Comparison of ENCODE assay signal across 24 cellular contexts in genomic region chr6:5257400-5257799, GRCh38.
"Had no signal": no experiment of that assay in that cellular context is flagged by ENCODE, and none has a peak within 500 bp of the region (broad histone marks: within the 10 kb centered on the region; RNA-seq: fewer than 3 reads in every experiment).

No MANE protein-coding gene starts in this region.

- H3K9me3 Mint-ChIP-seq: activated naive CD4-positive, alpha-beta T cell treated with anti-CD3 and anti-CD28 coated beads, Interleukin-2, amount 10 ng/mL, durations not matched to agents 7 days and 5 days; activated T-cell treated with anti-CD3 and anti-CD28 coated beads, Interleukin-2, amount 50 U/mL, for 4 hours; activated T-helper 1 cell treated with anti-CD3 and anti-CD28 coated beads, Interleukin-12 subunit alpha, Interleukin-12 subunit beta, Interleukin-2, Interleukin-4 antibody, amounts not matched to agents 30 ng/mL and 10 ng/mL and 1 ng/mL, durations not matched to agents 14 hours and 24 hours and 36 hours; T-helper 1 cell treated with Interleukin-12 subunit alpha and Interleukin-12 subunit beta and Interleukin-4 antibody, amounts not matched to agents 30 μg/mL and 1 μg/mL, for 36 hours; T-helper 2 cell treated with Interferon-gamma antibody and Interleukin-4, amounts not matched to agents 5 μg/mL and 100 μg/mL, for 36 hours had no signal

- H3K4me3 Mint-ChIP-seq: activated naive CD4-positive, alpha-beta T cell treated with anti-CD3 and anti-CD28 coated beads, Interleukin-2, amount 10 ng/mL, durations not matched to agents 7 days and 5 days; activated T-cell treated with anti-CD3 and anti-CD28 coated beads, Interleukin-2, amount 50 U/mL, for 4 hours; activated T-helper 1 cell treated with anti-CD3 and anti-CD28 coated beads, Interleukin-12 subunit alpha, Interleukin-12 subunit beta, Interleukin-2, Interleukin-4 antibody, amounts not matched to agents 30 ng/mL and 10 ng/mL and 1 ng/mL, durations not matched to agents 14 hours and 24 hours and 36 hours; T-helper 1 cell treated with Interleukin-12 subunit alpha and Interleukin-12 subunit beta and Interleukin-4 antibody, amounts not matched to agents 30 μg/mL and 1 μg/mL, for 36 hours; T-helper 2 cell treated with Interferon-gamma antibody and Interleukin-4, amounts not matched to agents 5 μg/mL and 100 μg/mL, for 36 hours had no signal

- H3K27me3 Mint-ChIP-seq: activated naive CD4-positive, alpha-beta T cell treated with anti-CD3 and anti-CD28 coated beads, Interleukin-2, amount 10 ng/mL, durations not matched to agents 7 days and 5 days had no signal

- DNase-seq: activated CD4-positive, alpha-beta T cell treated with anti-CD3 and anti-CD28 coated beads, Interleukin-2, amount 50 U/mL, for 4 hours; activated effector memory CD4-positive, alpha-beta T cell treated with Interleukin-2 at 50 U/mL for 16 hours; activated naive CD4-positive, alpha-beta T cell treated with anti-CD3 and anti-CD28 coated beads, Interleukin-2, amount 10 ng/mL, durations not matched to agents 7 days and 5 days; activated T-cell treated with anti-CD3 and anti-CD28 coated beads for 4 hours; activated T-cell treated with anti-CD3 and anti-CD28 coated beads, Interleukin-2, amount 50 U/mL, for 4 hours; anterior cingulate cortex; caudate nucleus; cerebellar nuclear complex; NCI-H1105; NCI-H1436; NCI-H1694 treated with DMSO at 0.1 percent for 48 hours; NCI-H2029; NCI-H345; NCI-H524 treated with DMSO at 0.1 percent for 48 hours; NK-92 treated with Interleukin-12 subunit alpha and Interleukin-12 subunit beta, amount 100 ng/mL, for 24 hours; PC-3; Peyer's patch; RPMI8226; SHP77 treated with DMSO at 0.1 percent for 48 hours; SK-N-SH had no signal

- H3K27ac Mint-ChIP-seq: activated naive CD4-positive, alpha-beta T cell treated with anti-CD3 and anti-CD28 coated beads, Interleukin-2, amount 10 ng/mL, durations not matched to agents 7 days and 5 days; brain; T-helper 1 cell treated with Interleukin-12 subunit alpha and Interleukin-12 subunit beta and Interleukin-4 antibody, amounts not matched to agents 30 μg/mL and 1 μg/mL, for 36 hours; T-helper 2 cell treated with Interferon-gamma antibody and Interleukin-4, amounts not matched to agents 5 μg/mL and 100 μg/mL, for 36 hours had no signal

- ATAC-seq: activated T-cell treated with anti-CD3 and anti-CD28 coated beads, Interleukin-2, amount 50 U/mL, for 4 hours; PC-3 had no signal
